10 cellular contexts compared by ENCODE assay signal in the genomic region with DNA sequence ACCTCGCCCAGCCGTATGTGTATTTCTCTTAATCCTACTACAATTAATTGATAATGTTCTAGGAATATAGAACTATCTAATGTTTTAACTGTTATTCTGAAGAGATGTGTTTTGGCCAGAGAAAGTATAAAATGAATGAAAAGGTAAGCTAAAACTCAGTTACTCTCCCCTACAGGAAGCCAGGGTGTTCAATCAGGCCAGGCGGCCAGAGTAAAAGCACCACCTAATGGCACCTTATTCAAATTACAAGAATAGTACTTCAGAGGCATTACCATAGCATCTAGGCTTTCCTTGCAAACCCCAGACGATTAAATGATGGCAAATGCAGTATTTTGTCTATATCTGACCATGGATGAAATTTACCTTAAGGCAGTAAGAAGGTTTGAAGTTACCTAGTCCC. TPM values are rescaled to one million over a fixed set of nuclear protein-coding genes. Genes with fewer than 3 reads are reported as not detected.
DNase-seq lines count a peak whose midpoint lies in the region; ATAC-seq and TF ChIP-seq lines count a peak whose summit lies in the region.
"Had no signal": no experiment of that assay in that cellular context is flagged by ENCODE, and none has a peak within 500 bp of the region (broad histone marks: within the 10 kb centered on the region; RNA-seq: fewer than 3 reads in every experiment).

No MANE protein-coding gene starts in this region.

- H3K4me3 Mint-ChIP-seq in MCF 10A (ENCODE audit: unreplicated experiment): no peak overlapping the region

- no peaks in the 10 kb centered on the region for H3K9me3 Mint-ChIP-seq in MCF 10A (ENCODE audit: unreplicated experiment)

- CTCF ChIA-PET in MCF 10A (lab: Yijun Ruan, JAX): interaction anchor here (0.6 to 1.6 kb wide), 6 partner anchors 37 to 357 kb away, joined by 3 to 5 read pairs (median 4); no protein-coding TSS in a partner anchor

- TF ChIP-seq CTCF in MCF 10A (IDR thresholded peaks at IDR 0.05; ENCODE audit: unreplicated experiment) (no peak), breast epithelium (IDR thresholded peaks at IDR 0.05) (no peak), cardiac fibroblast (IDR thresholded peaks at IDR 0.05; ENCODE audit: low read depth, low read length) (peak; percentile 30), tibial artery (IDR thresholded peaks at IDR 0.05) (no peak), thyroid gland (IDR thresholded peaks at IDR 0.05) (no peak)

- no TSS peak for BruUV-seq in MCF 10A (replicated peaks; lab: Mats Ljungman, UMichigan)

- POLR2A ChIA-PET in MCF 10A (lab: Yijun Ruan, JAX): interaction anchor here (1.2 kb wide), 1 partner anchor 239 kb away, joined by 3 read pairs; no protein-coding TSS in a partner anchor

- H3K27me3 Mint-ChIP-seq in MCF 10A (ENCODE audit: insufficient read depth, unreplicated experiment): no peaks in the 10 kb centered on the region

- no peak for TF ChIP-seq POLR2A in breast epithelium (IDR thresholded peaks at IDR 0.05)
- TF ChIP-seq POLR2A in thyroid gland (IDR thresholded peaks at IDR 0.05): no peak

- H3K36me3 Mint-ChIP-seq in MCF 10A (ENCODE audit: insufficient read depth, unreplicated experiment): no peaks in the 10 kb centered on the region

- H3K27ac Mint-ChIP-seq in MCF 10A (ENCODE audit: low read depth, unreplicated experiment): no peak overlapping the region

- no peaks in the 10 kb centered on the region for H3K27me3 ChIP-seq in breast epithelium
- no peaks in the 10 kb centered on the region for H3K27me3 ChIP-seq in tibial artery
- H3K27me3 ChIP-seq in thyroid gland: no peaks in the 10 kb centered on the region

- no peak overlapping the region for H3K4me3 ChIP-seq in breast epithelium
- no peak overlapping the region for H3K4me3 ChIP-seq in cardiac fibroblast (replicated peaks in 1 of 2; ENCODE audit: low read depth in 2 of 2, low read length in 2 of 2)
- no peak overlapping the region for H3K4me3 ChIP-seq in tibial artery
- no peak overlapping the region for H3K4me3 ChIP-seq in thyroid gland (replicated peaks in 1 of 3)

- H3K36me3 ChIP-seq in breast epithelium (no peaks in the 10 kb centered on the region), tibial artery (no peaks in the 10 kb centered on the region), thyroid gland (no peaks in the 10 kb centered on the region)

- WGBS in thyroid gland, 2 donors: 81 to 88% methylated on average over 4 of the region's 4 CpGs

- no peaks in the 10 kb centered on the region for H3K4me1 ChIP-seq in breast epithelium
- no peaks in the 10 kb centered on the region for H3K4me1 ChIP-seq in tibial artery
- H3K4me1 ChIP-seq in thyroid gland: peaks cover 0 to 6% of the 10 kb centered on the region in 2 donors

- no peak for ATAC-seq in HG03520 (IDR thresholded peaks at IDR 0.05; ENCODE audit: unreplicated experiment)
- ATAC-seq: activated CD4-positive, CD25-positive, alpha-beta regulatory T cell treated with anti-CD3 and anti-CD28 coated beads, Interleukin-2, amount 50 U/mL, for 24 hours had no signal

- H3K27ac ChIP-seq in breast epithelium: no peak overlapping the region
- no peak overlapping the region for H3K27ac ChIP-seq in tibial artery
- no peak overlapping the region for H3K27ac ChIP-seq in thyroid gland

- intact Hi-C loops in MCF 10A (cut with micrococcal nuclease): loop anchor here (5.0 kb wide), 1 partner anchor 205 kb away; no protein-coding TSS in a partner anchor
- intact Hi-C loops in breast epithelium (cut with DNase I; ENCODE audit: low total_unique reads): no loop called here
- intact Hi-C loops in tibial artery (cut with DNase I; ENCODE audit: low total_unique reads): no loop called here
- intact Hi-C loops in thyroid gland (cut with DNase I): no loop called here

- no peaks in the 10 kb centered on the region for H3K9me3 ChIP-seq in breast epithelium
- H3K9me3 ChIP-seq in tibial artery: no peaks in the 10 kb centered on the region
- no peaks in the 10 kb centered on the region for H3K9me3 ChIP-seq in thyroid gland

- H3K4me1 Mint-ChIP-seq in MCF 10A (ENCODE audit: insufficient read depth, unreplicated experiment): no peaks in the 10 kb centered on the region

- DNase-seq in MCF 10A (ENCODE audit: unreplicated experiment) (peak; percentile 33), breast epithelium (ENCODE audit: low spot score in 2 of 2) (no peak), NCI-H446 treated with DMSO at 0.1 percent for 48 hours (lab: John Stamatoyannopoulos, UW) (peak; percentile 13), cardiac fibroblast (ENCODE audit: low read depth in 2 of 2) (peak in 1 of 2 donors; percentile 46), tibial artery (no peak), thyroid gland (no peak), DMS153 (lab: John Stamatoyannopoulos, UW) (no peak)
- DNase-seq: NCI-H2171 treated with DMSO at 0.1 percent for 48 hours had no signal

RNA-seq across cellular contexts. Expression of a gene that starts 10.4 kb away (rescaled TPM):
- 8.5 and 13.0 TPM in 2 replicates for total RNA-seq in MCF 10A (2022)
- 10 to 100 TPM in 1 of 3 donors, 1 to 10 TPM in 1, under 1 TPM in 1; 0.48 to 12.5 (median 9.8) TPM for total RNA-seq in breast epithelium
- total RNA-seq in thyroid gland: 100 to 1,000 TPM in 2 of 4 donors, 10 to 100 TPM in 2; 71.2 to 136 (median 99.2) TPM

Comparison
In these comparisons a context has a peak if more than half of its experiments do, and no peak if none do; other contexts are left out.
1. DNase-seq: peak in MCF 10A (single experiment) and NCI-H446 treated with DMSO at 0.1 percent for 48 hours (single experiment); none in breast epithelium (0 of 2), tibial artery (0 of 2), thyroid gland (0 of 2) and DMS153 (single experiment).